ENCODE assay signal across 1 cellular context in genomic region chr2:73926493-73927327, GRCh38.
TF ChIP-seq lines count a peak whose summit lies in the region.

DGUOK (plus strand) TSS chr2:73926880; CDS start chr2:73926911, 31 bp downstream.

TF ChIP-seq in HEK293, 187 proteins besides CTCF, POLR2A, EP300 and RAD21 (continued from another document and continues in another):
- TF ChIP-seq ZNF830 (tag by site-specific recombination; IDR thresholded peaks at IDR 0.05; ENCODE audit: low read depth) (no peak), ZNF776 (tag by site-specific recombination; IDR thresholded peaks at IDR 0.05; ENCODE audit: borderline replicate concordance) (no peak), ZNF701 (tag by site-specific recombination; IDR thresholded peaks at IDR 0.05) (no peak), ZNF366 (tag by site-specific recombination; conservative IDR thresholded peaks at IDR 0.05) (peak; percentile 66), ZFP69B (tag by site-specific recombination; IDR thresholded peaks at IDR 0.05) (no peak), ZNF202 (tag by site-specific recombination; IDR thresholded peaks at IDR 0.05; ENCODE audit: borderline replicate concordance) (no peak), TSHZ1 (tag by site-specific recombination; IDR thresholded peaks at IDR 0.05; ENCODE audit: borderline replicate concordance) (no peak), KLF16 (tag by site-specific recombination; IDR thresholded peaks at IDR 0.05) (peak; percentile 53), ZNF473 (tag by site-specific recombination; IDR thresholded peaks at IDR 0.05) (no peak), ZNF548 (tag by site-specific recombination; IDR thresholded peaks at IDR 0.05) (no peak), TCF7L2 (IDR thresholded peaks at IDR 0.05; ENCODE audit: borderline replicate concordance, low read depth, low read length) (no peak), ZNF571 (tag by site-specific recombination; IDR thresholded peaks at IDR 0.05) (no peak), REPIN1 (tag by site-specific recombination; IDR thresholded peaks at IDR 0.05; ENCODE audit: low read depth) (no peak), GLIS2 (tag by site-specific recombination; IDR thresholded peaks at IDR 0.05) (peak; percentile 21; the same call in 1 of the 2 replicates), KLF8 (tag by site-specific recombination; IDR thresholded peaks at IDR 0.05) (peak; percentile 83), ZBTB48 (tag by site-specific recombination; IDR thresholded peaks at IDR 0.05) (no peak), ZNF623 (tag by site-specific recombination; IDR thresholded peaks at IDR 0.05) (no peak), ZNF76 (tag by site-specific recombination; IDR thresholded peaks at IDR 0.05; ENCODE audit: borderline replicate concordance, low read depth) (peak; percentile 62; the same call in 1 of the 2 replicates), ZNF521 (tag by site-specific recombination; IDR thresholded peaks at IDR 0.05) (no peak), ZSCAN30 (tag by site-specific recombination; IDR thresholded peaks at IDR 0.05) (peak; percentile 90), ZNF558 (tag by site-specific recombination; IDR thresholded peaks at IDR 0.05) (no peak), ZNF302 (tag by site-specific recombination; IDR thresholded peaks at IDR 0.05; ENCODE audit: low read depth) (no peak), RBAK (tag by site-specific recombination; IDR thresholded peaks at IDR 0.05) (no peak), REST (tag by site-specific recombination; IDR thresholded peaks at IDR 0.05) (no peak), ZNF404 (tag by site-specific recombination; IDR thresholded peaks at IDR 0.05) (no peak), ZNF596 (tag by site-specific recombination; IDR thresholded peaks at IDR 0.05) (no peak), MYNN (tag by site-specific recombination; IDR thresholded peaks at IDR 0.05; ENCODE audit: borderline replicate concordance) (no peak), ZNF169 (tag by site-specific recombination; IDR thresholded peaks at IDR 0.05) (no peak), ZNF16 (tag by site-specific recombination; IDR thresholded peaks at IDR 0.05; ENCODE audit: low read depth) (no peak), EGR2 (tag by site-specific recombination; IDR thresholded peaks at IDR 0.05; ENCODE audit: low read depth) (peak; percentile 82), ZFP3 (tag by site-specific recombination; IDR thresholded peaks at IDR 0.05; ENCODE audit: low read depth) (no peak), KLF9 (tag by site-specific recombination; IDR thresholded peaks at IDR 0.05; ENCODE audit: low read depth) (peak; percentile 77), ZNF175 (tag by site-specific recombination; IDR thresholded peaks at IDR 0.05) (no peak), ZNF324 (tag by site-specific recombination; IDR thresholded peaks at IDR 0.05) (0 out of 2 replicates have a peak, but pooled peaks have one; percentile 21), ZBTB7A (tag by site-specific recombination; IDR thresholded peaks at IDR 0.05; ENCODE audit: low read depth) (no peak), ZNF580 (tag by site-specific recombination; IDR thresholded peaks at IDR 0.05) (0 out of 2 replicates have a peak, but pooled peaks have one; percentile 52), ZNF549 (tag by site-specific recombination; IDR thresholded peaks at IDR 0.05) (no peak), ZNF747 (tag by site-specific recombination; IDR thresholded peaks at IDR 0.05) (no peak), ZNF777 (tag by site-specific recombination; IDR thresholded peaks at IDR 0.05; ENCODE audit: borderline replicate concordance) (no peak; the same call in 1 of the 2 replicates), ZNF146 (tag by site-specific recombination; IDR thresholded peaks at IDR 0.05) (no peak), BCL11B (tag by site-specific recombination; IDR thresholded peaks at IDR 0.05; ENCODE audit: low read depth) (no peak), GLI2 (tag by site-specific recombination; IDR thresholded peaks at IDR 0.05; ENCODE audit: borderline replicate concordance, low read depth) (no peak), ZNF585B (tag by site-specific recombination; IDR thresholded peaks at IDR 0.05) (no peak), ZNF174 (tag by site-specific recombination; IDR thresholded peaks at IDR 0.05) (no peak), ZSCAN23 (tag by site-specific recombination; IDR thresholded peaks at IDR 0.05) (no peak), SCRT1 (tag by site-specific recombination; IDR thresholded peaks at IDR 0.05; ENCODE audit: borderline replicate concordance) (no peak), ZNF121 (tag by site-specific recombination; IDR thresholded peaks at IDR 0.05) (no peak), ZNF510 (tag by site-specific recombination; IDR thresholded peaks at IDR 0.05; ENCODE audit: insufficient replicate concordance) (no peak), ZNF184 (tag by site-specific recombination; IDR thresholded peaks at IDR 0.05) (no peak), ZNF19 (tag by site-specific recombination; IDR thresholded peaks at IDR 0.05; ENCODE audit: low read depth) (no peak)
- TF ChIP-seq, protein P1, sequence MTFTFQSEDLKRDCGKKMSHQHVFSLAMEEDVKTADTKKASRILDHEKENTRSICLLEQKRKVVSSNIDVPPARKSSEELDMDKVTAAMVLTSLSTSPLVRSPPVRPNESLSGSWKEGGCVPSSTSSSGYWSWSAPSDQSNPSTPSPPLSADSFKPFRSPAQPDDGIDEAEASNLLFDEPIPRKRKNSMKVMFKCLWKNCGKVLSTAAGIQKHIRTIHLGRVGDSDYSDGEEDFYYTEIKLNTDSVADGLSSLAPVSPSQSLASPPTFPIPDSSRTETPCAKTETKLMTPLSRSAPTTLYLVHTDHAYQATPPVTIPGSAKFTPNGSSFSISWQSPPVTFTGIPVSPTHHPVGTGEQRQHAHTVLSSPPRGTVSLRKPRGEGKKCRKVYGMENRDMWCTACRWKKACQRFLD (tag by site-specific recombination; IDR thresholded peaks at IDR 0.05), result no peak
- TF ChIP-seq, protein P2, sequence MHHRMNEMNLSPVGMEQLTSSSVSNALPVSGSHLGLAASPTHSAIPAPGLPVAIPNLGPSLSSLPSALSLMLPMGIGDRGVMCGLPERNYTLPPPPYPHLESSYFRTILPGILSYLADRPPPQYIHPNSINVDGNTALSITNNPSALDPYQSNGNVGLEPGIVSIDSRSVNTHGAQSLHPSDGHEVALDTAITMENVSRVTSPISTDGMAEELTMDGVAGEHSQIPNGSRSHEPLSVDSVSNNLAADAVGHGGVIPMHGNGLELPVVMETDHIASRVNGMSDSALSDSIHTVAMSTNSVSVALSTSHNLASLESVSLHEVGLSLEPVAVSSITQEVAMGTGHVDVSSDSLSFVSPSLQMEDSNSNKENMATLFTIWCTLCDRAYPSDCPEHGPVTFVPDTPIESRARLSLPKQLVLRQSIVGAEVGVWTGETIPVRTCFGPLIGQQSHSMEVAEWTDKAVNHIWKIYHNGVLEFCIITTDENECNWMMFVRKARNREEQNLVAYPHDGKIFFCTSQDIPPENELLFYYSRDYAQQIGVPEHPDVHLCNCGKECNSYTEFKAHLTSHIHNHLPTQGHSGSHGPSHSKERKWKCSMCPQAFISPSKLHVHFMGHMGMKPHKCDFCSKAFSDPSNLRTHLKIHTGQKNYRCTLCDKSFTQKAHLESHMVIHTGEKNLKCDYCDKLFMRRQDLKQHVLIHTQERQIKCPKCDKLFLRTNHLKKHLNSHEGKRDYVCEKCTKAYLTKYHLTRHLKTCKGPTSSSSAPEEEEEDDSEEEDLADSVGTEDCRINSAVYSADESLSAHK (tag by site-specific recombination; IDR thresholded peaks at IDR 0.05), result no peak
- TF ChIP-seq, protein P3, sequence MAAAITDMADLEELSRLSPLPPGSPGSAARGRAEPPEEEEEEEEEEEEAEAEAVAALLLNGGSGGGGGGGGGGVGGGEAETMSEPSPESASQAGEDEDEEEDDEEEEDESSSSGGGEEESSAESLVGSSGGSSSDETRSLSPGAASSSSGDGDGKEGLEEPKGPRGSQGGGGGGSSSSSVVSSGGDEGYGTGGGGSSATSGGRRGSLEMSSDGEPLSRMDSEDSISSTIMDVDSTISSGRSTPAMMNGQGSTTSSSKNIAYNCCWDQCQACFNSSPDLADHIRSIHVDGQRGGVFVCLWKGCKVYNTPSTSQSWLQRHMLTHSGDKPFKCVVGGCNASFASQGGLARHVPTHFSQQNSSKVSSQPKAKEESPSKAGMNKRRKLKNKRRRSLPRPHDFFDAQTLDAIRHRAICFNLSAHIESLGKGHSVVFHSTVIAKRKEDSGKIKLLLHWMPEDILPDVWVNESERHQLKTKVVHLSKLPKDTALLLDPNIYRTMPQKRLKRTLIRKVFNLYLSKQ (tag by site-specific recombination; IDR thresholded peaks at IDR 0.05; ENCODE audit: borderline replicate concordance), result no peak
- TF ChIP-seq, protein P4, sequence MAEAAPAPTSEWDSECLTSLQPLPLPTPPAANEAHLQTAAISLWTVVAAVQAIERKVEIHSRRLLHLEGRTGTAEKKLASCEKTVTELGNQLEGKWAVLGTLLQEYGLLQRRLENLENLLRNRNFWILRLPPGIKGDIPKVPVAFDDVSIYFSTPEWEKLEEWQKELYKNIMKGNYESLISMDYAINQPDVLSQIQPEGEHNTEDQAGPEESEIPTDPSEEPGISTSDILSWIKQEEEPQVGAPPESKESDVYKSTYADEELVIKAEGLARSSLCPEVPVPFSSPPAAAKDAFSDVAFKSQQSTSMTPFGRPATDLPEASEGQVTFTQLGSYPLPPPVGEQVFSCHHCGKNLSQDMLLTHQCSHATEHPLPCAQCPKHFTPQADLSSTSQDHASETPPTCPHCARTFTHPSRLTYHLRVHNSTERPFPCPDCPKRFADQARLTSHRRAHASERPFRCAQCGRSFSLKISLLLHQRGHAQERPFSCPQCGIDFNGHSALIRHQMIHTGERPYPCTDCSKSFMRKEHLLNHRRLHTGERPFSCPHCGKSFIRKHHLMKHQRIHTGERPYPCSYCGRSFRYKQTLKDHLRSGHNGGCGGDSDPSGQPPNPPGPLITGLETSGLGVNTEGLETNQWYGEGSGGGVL (tag by site-specific recombination; IDR thresholded peaks at IDR 0.05), result no peak
- TF ChIP-seq, protein P5, sequence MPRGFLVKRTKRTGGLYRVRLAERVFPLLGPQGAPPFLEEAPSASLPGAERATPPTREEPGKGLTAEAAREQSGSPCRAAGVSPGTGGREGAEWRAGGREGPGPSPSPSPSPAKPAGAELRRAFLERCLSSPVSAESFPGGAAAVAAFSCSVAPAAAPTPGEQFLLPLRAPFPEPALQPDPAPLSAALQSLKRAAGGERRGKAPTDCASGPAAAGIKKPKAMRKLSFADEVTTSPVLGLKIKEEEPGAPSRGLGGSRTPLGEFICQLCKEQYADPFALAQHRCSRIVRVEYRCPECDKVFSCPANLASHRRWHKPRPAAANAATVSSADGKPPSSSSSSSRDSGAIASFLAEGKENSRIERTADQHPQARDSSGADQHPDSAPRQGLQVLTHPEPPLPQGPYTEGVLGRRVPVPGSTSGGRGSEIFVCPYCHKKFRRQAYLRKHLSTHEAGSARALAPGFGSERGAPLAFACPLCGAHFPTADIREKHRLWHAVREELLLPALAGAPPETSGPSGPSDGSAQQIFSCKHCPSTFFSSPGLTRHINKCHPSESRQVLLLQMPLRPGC (tag by site-specific recombination; IDR thresholded peaks at IDR 0.05), result no peak
